ENCODE assay signal across 1 cellular context in the genomic region with DNA sequence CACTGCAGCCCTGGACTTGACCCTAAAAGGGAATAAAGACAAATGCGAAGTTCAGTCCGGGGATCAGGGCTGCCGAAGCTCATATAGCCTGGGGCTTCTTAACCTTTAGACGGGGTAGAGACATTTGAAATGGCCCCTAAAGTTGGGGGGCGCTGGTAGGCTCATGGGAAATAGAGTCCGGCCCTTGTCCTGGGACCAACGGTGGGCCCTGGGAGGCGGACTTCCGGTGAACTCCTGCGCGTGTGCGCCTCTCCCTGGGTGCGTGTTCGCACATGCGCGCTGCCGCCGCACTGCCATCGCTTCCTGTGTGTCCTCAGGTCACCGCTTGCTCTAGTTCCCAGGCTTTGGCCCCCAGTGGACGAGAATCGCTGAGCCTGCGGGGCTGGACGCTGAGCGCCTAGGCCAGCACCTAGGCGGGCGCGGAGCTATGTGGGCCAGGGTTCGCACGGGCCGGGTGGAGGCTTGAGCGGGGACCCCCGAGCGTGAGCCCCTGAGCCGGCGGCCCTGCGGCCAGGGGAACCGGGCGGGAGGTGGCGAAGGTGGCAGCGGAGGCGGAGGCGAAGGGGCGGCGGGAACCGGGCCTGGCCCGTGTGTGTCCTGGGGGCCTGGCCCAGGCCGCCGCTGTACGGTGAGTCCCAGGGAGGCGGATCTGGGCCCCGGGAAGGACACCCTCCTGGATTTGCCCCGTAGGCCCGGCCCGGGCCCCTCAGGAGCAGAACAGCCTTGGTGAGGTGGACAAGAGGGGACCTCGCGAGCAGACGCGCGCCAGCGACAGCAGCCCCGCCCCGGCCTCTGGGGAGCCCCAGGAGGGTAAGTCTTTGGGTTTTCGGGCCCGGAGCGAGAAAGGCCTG.
TF ChIP-seq lines count a peak whose summit lies in the region.

No MANE protein-coding gene starts in this region.

TF ChIP-seq in H1, 55 proteins besides CTCF, POLR2A, EP300 and RAD21:
- TF ChIP-seq SIN3A (conservative IDR thresholded peaks at IDR 0.05 in 1 of 2, IDR thresholded peaks at IDR 0.05 in 1 of 2; ENCODE audit: low read depth in 1 of 2, low read length in 2 of 2) (peak; percentile 13 to 84; a peak in 2 of 4 replicates), SAP30 (IDR thresholded peaks at IDR 0.05; ENCODE audit: insufficient read depth, insufficient replicate concordance, low read length) (no peak), RNF2 (IDR thresholded peaks at IDR 0.05; ENCODE audit: borderline replicate concordance, low read depth, low read length, missing control alignments, poor library complexity, severe bottlenecking) (no peak), GTF2F1 (IDR thresholded peaks at IDR 0.05; ENCODE audit: borderline replicate concordance, low read depth, low read length) (0 out of 2 replicates have a peak, but pooled peaks have one; percentile 49), SRF (IDR thresholded peaks at IDR 0.05; ENCODE audit: low read depth, low read length) (peak; percentile 86), YY1 (IDR thresholded peaks at IDR 0.05; ENCODE audit: low read depth, low read length) (peak; percentile 79), HDAC2 (IDR thresholded peaks at IDR 0.05; ENCODE audit: borderline replicate concordance in 1 of 2, low read depth in 2 of 2, low read length in 2 of 2) (0 out of 4 replicates have a peak, but pooled peaks of 1 of the 2 experiments have one; percentile 41), TCF12 (IDR thresholded peaks at IDR 0.05; ENCODE audit: low read depth, low read length) (no peak), CREB1 (IDR thresholded peaks at IDR 0.05) (no peak; the same call in 1 of the 2 replicates), MAX (IDR thresholded peaks at IDR 0.05) (peak; percentile 89), CEBPB (IDR thresholded peaks at IDR 0.05; ENCODE audit: low read depth, low read length) (no peak), GABPA (IDR thresholded peaks at IDR 0.05; ENCODE audit: borderline replicate concordance, insufficient read depth, low read length) (peak; percentile 84; the same call in 1 of the 2 replicates), NRF1 (IDR thresholded peaks at IDR 0.05; ENCODE audit: low read depth, low read length) (peak; percentile 71), TAF7 (optimal IDR thresholded peaks at IDR 0.05; ENCODE audit: borderline replicate concordance, low read depth, low read length) (no peak), ZNF274 (IDR thresholded peaks at IDR 0.05; ENCODE audit: borderline replicate concordance, extremely low read depth, low read length) (no peak), CBX8 (IDR thresholded peaks at IDR 0.05; ENCODE audit: borderline replicate concordance, low read depth, low read length) (no peak), SIRT6 (IDR thresholded peaks at IDR 0.05; ENCODE audit: low read length) (no peak), RXRA (IDR thresholded peaks at IDR 0.05; ENCODE audit: insufficient read depth, low read depth, low read length) (peak; percentile 46; the same call in 1 of the 2 replicates), EZH2 (IDR thresholded peaks at IDR 0.05; ENCODE audit: low read depth, low read length, severe bottlenecking) (no peak), POLR2AphosphoS5 (IDR thresholded peaks at IDR 0.05; ENCODE audit: low read depth, low read length) (peak; percentile 67; the same call in 1 of the 2 replicates), NANOG (IDR thresholded peaks at IDR 0.05; ENCODE audit: insufficient read depth, low read depth, low read length, poor library complexity, severe bottlenecking) (no peak), PHF8 (conservative IDR thresholded peaks at IDR 0.05; ENCODE audit: low read depth, low read length) (peak; percentile 74), BCL11A (IDR thresholded peaks at IDR 0.05; ENCODE audit: low read depth in 2 of 2, low read length in 2 of 2) (no peak), SP2 (IDR thresholded peaks at IDR 0.05; ENCODE audit: low read length) (no peak), RFX5 (IDR thresholded peaks at IDR 0.05; ENCODE audit: borderline replicate concordance, low read depth, low read length) (no peak), RBBP5 (IDR thresholded peaks at IDR 0.05; ENCODE audit: borderline replicate concordance, low read depth, low read length) (no peak), KDM4A (IDR thresholded peaks at IDR 0.05; ENCODE audit: low read depth, low read length, severe bottlenecking) (peak; percentile 77), TEAD4 (IDR thresholded peaks at IDR 0.05; ENCODE audit: low read depth, low read length) (no peak), ASH2L (IDR thresholded peaks at IDR 0.05; ENCODE audit: low read length) (peak; percentile 45), BRCA1 (IDR thresholded peaks at IDR 0.05; ENCODE audit: low read depth, low read length) (no peak), CHD1 (IDR thresholded peaks at IDR 0.05; ENCODE audit: low read depth, low read length) (no peak), SIX5 (IDR thresholded peaks at IDR 0.05; ENCODE audit: low read depth, low read length) (peak; percentile 51; the same call in 1 of the 2 replicates), TBP (IDR thresholded peaks at IDR 0.05; ENCODE audit: low read depth, low read length) (peak; percentile 53; the same call in 1 of the 2 replicates), TAF1 (IDR thresholded peaks at IDR 0.05; ENCODE audit: low read depth, low read length) (peak; percentile 73), MAFK (IDR thresholded peaks at IDR 0.05; ENCODE audit: low read depth, low read length) (no peak), SP1 (IDR thresholded peaks at IDR 0.05; ENCODE audit: low read depth, low read length) (peak; percentile 66)
- TF ChIP-seq, protein P1, sequence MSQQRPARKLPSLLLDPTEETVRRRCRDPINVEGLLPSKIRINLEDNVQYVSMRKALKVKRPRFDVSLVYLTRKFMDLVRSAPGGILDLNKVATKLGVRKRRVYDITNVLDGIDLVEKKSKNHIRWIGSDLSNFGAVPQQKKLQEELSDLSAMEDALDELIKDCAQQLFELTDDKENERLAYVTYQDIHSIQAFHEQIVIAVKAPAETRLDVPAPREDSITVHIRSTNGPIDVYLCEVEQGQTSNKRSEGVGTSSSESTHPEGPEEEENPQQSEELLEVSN (IDR thresholded peaks at IDR 0.05): peak; percentile 62
